Comparison of ENCODE assay signal across 25 cellular contexts in the genomic region with DNA sequence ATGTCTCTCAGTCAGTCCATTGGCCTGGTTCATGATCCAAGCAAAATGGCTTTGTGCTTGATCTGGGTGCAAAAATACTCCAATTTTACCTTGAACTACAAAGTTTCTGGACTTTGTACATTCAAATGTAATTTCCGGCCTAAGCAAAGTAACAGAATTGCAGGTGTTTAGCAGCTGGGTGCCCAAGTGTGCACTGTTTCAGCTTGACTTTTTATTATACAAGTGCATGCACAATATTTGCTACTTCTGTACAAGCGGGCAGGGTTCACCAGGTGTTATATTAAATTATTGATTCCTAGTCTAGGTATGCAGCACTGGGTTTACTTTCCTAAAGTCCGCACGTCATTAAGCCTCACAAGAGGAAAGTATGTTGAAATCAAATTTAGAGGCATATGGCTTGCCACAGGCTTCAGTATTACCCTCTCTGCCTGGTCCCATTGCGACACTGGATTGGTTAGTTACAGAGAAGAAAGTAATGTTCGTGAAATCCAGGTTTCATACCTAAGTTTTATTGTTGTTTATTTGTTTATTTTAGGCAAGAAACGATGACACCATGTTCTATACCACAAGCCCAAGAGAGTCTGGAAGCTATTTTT.
DNase-seq lines count a peak whose midpoint lies in the region; TF ChIP-seq lines count a peak whose summit lies in the region.
"Had no signal": no experiment of that assay in that cellular context is flagged by ENCODE, and none has a peak within 500 bp of the region (broad histone marks: within the 10 kb centered on the region; RNA-seq: fewer than 3 reads in every experiment).

No MANE protein-coding gene starts in this region.

- H3K27ac ChIP-seq in colonic mucosa (no peak overlapping the region), transverse colon (peak overlapping the region in 2 of 4 donors; percentile 2 to 15), WERI-Rb-1 (no peak overlapping the region)
- H3K27ac ChIP-seq: C4-2B, epithelial cell of prostate, neural progenitor cell, parathyroid adenoma, PC-9, spleen had no signal

- TF ChIP-seq CTCF in colonic mucosa (IDR thresholded peaks at IDR 0.05), result no peak
- no peak for TF ChIP-seq CTCF in transverse colon (IDR thresholded peaks at IDR 0.05)
- TF ChIP-seq CTCF in WERI-Rb-1 (IDR thresholded peaks at IDR 0.05; ENCODE audit: low read depth, low read length), result no peak

- no peak for TF ChIP-seq POLR2A in transverse colon (IDR thresholded peaks at IDR 0.05)

- 20 to 44% methylated on average over 6 to 7 of the region's 7 CpGs for WGBS in transverse colon (ENCODE audit: low coverage in 1 of 2), 2 donors

- H3K4me1 ChIP-seq in colonic mucosa (peaks cover 6% of the 10 kb centered on the region), transverse colon (peaks cover 0 to 16% (median 2%) of the 10 kb centered on the region in 4 donors)
- H3K4me1 ChIP-seq: left lung, neural progenitor cell, parathyroid adenoma, spleen had no signal

- H3K9me3 ChIP-seq in colonic mucosa (no peaks in the 10 kb centered on the region), transverse colon (no peaks in the 10 kb centered on the region), WERI-Rb-1 (ENCODE audit: severe bottlenecking) (no peaks in the 10 kb centered on the region)
- H3K9me3 ChIP-seq: left lung, spleen had no signal

- no peak for TF ChIP-seq EP300 in transverse colon (IDR thresholded peaks at IDR 0.05; ENCODE audit: low read depth)

- no peaks in the 10 kb centered on the region for H3K36me3 ChIP-seq in colonic mucosa
- H3K36me3 ChIP-seq in transverse colon, result no peaks in the 10 kb centered on the region
- H3K36me3 ChIP-seq in WERI-Rb-1, result no peaks in the 10 kb centered on the region
- H3K36me3 ChIP-seq: left lung, neural progenitor cell, spleen had no signal

- no peak overlapping the region for H3K9ac ChIP-seq in colonic mucosa (ENCODE audit: low read depth in 2 of 2, low read length in 2 of 2)
- H3K9ac ChIP-seq: neural progenitor cell, parathyroid adenoma had no signal

- DNase-seq in NCI-H748 (lab: John Stamatoyannopoulos, UW; ENCODE audit: unreplicated experiment) (peak; percentile 68), NCI-H748 treated with DMSO at 0.1 percent for 48 hours (lab: John Stamatoyannopoulos, UW) (no peak), NCI-H345 treated with DMSO at 0.1 percent for 48 hours (lab: John Stamatoyannopoulos, UW; ENCODE audit: unreplicated experiment) (peak; percentile 26), colonic mucosa (peak; percentile 18), transverse colon (peak; percentile 9), WERI-Rb-1 (no peak), hypothalamus (lab: John Stamatoyannopoulos, UW) (no peak)
- DNase-seq in activated naive CD4-positive, alpha-beta T cell treated with anti-CD3 and anti-CD28 coated beads, Interleukin-2, amount 50 U/mL, for 16 hours, result no peak
- DNase-seq: activated CD4-positive, alpha-beta T cell treated with anti-CD3 and anti-CD28 coated beads for 36 hours; activated naive CD8-positive, alpha-beta T cell treated with anti-CD3 and anti-CD28 coated beads for 36 hours; anterior cingulate cortex; DND-41; effector memory CD4-positive, alpha-beta T cell; GOT3; left lung; NCI-H1417 treated with DMSO at 0.1 percent for 48 hours; NCI-H2081 treated with DMSO at 0.1 percent for 48 hours; PC-9; spleen; stimulated activated CD4-positive, alpha-beta T cell treated with anti-CD3 and anti-CD28 coated beads, Interleukin-2, amount 100 ng/mL, for 24 hours; stimulated activated naive CD8-positive, alpha-beta T cell treated with anti-CD3 and anti-CD28 coated beads, Interleukin-15, Interleukin-2, amounts not matched to agents 100 U/mL and 50 U/mL, for 24 hours had no signal

- intact Hi-C loops in colonic mucosa (cut with DNase I), result no loop called here
- intact Hi-C loops in transverse colon (cut with DNase I; ENCODE audit: low total_unique reads), result no loop called here

- H3K27me3 ChIP-seq in colonic mucosa (no peaks in the 10 kb centered on the region), transverse colon (no peaks in the 10 kb centered on the region), WERI-Rb-1 (ENCODE audit: insufficient read depth, low read depth, severe bottlenecking) (no peaks in the 10 kb centered on the region)
- H3K27me3 ChIP-seq: left lung, neural progenitor cell, spleen had no signal

- in situ Hi-C loops in transverse colon (cut with MboI; ENCODE audit: low pct_ligation_motif_present in 1 of 4, low pct_unique_long_range_greater_than_20kb in 1 of 4, low sequenced_read_pairs in 3 of 4), result no loop called here

- H3K4me3 ChIP-seq in colonic mucosa (no peak overlapping the region), transverse colon (no peak overlapping the region), WERI-Rb-1 (ENCODE audit: low read depth, low read length) (no peak overlapping the region)
- H3K4me3 ChIP-seq: left lung, neural progenitor cell, PC-9, spleen had no signal

Comparison
In these comparisons a context has a peak if more than half of its experiments do, and no peak if none do; other contexts are left out.
1. DNase-seq: peak in NCI-H748 (single experiment), NCI-H345 treated with DMSO at 0.1 percent for 48 hours (single experiment), colonic mucosa (single experiment) and transverse colon (single experiment); none in NCI-H748 treated with DMSO at 0.1 percent for 48 hours (single experiment), WERI-Rb-1 (single experiment), activated naive CD4-positive, alpha-beta T cell treated with anti-CD3 and anti-CD28 coated beads, Interleukin-2, amount 50 U/mL, for 16 hours (single experiment) and hypothalamus (0 of 51).